2 cellular contexts compared by ENCODE assay signal in the genomic region with DNA sequence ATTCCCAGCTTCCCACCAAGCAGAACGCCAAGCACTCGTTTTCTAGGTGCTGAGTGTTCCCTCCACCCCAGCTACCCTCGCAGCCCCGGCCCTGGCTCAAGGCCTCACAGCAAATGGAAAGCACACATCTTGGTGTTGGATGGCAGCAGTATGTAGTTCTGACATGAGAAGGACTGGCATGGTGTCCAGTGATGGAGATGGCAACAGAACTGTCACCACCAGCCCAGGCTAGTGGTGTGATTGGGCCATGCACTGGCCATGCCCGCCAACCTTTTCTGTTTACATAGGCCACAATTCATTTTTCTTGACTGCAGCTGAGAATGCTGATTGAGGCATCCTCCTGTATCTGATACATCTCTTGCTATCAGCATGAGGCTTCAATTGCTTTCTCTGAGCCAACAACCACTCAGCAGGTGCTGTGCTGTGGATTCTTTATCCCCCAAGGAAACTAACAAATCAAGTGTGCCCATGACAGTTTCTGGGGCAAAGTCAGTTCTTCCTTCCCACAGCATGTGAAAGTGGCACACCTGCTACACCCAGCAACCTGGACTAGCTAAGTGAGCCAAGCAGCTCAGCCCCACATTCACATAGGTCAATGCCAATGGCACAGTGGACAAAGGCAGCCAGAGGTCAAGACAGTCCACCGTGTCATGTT.
TF ChIP-seq lines count a peak whose summit lies in the region.

No MANE protein-coding gene starts in this region.

TF ChIP-seq in GM12891, 5 proteins besides CTCF, POLR2A, EP300 and RAD21:
- TF ChIP-seq TAF1 (IDR thresholded peaks at IDR 0.05; ENCODE audit: low read depth, low read length): no peak
- no peak for TF ChIP-seq SPI1 (IDR thresholded peaks at IDR 0.05; ENCODE audit: low read depth, low read length)
- no peak for TF ChIP-seq PAX5 (IDR thresholded peaks at IDR 0.05; ENCODE audit: insufficient read depth, low read length, severe bottlenecking)
- TF ChIP-seq POLR2AphosphoS5 (IDR thresholded peaks at IDR 0.05; ENCODE audit: low read depth, low read length): no peak
- no peak for TF ChIP-seq POU2F2 (IDR thresholded peaks at IDR 0.05; ENCODE audit: low read depth, low read length)

TF ChIP-seq in IMR-90, 13 proteins besides CTCF, POLR2A, EP300 and RAD21:
- TF ChIP-seq, protein P1, sequence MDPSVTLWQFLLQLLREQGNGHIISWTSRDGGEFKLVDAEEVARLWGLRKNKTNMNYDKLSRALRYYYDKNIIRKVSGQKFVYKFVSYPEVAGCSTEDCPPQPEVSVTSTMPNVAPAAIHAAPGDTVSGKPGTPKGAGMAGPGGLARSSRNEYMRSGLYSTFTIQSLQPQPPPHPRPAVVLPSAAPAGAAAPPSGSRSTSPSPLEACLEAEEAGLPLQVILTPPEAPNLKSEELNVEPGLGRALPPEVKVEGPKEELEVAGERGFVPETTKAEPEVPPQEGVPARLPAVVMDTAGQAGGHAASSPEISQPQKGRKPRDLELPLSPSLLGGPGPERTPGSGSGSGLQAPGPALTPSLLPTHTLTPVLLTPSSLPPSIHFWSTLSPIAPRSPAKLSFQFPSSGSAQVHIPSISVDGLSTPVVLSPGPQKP (IDR thresholded peaks at IDR 0.05; ENCODE audit: borderline replicate concordance, low read depth, low read length): no peak
- TF ChIP-seq, protein P2, sequence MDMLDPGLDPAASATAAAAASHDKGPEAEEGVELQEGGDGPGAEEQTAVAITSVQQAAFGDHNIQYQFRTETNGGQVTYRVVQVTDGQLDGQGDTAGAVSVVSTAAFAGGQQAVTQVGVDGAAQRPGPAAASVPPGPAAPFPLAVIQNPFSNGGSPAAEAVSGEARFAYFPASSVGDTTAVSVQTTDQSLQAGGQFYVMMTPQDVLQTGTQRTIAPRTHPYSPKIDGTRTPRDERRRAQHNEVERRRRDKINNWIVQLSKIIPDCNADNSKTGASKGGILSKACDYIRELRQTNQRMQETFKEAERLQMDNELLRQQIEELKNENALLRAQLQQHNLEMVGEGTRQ (IDR thresholded peaks at IDR 0.05; ENCODE audit: low read depth, low read length): no peak
- TF ChIP-seq RCOR1 (IDR thresholded peaks at IDR 0.05; ENCODE audit: insufficient replicate concordance, low read length) (no peak), NFE2L2 (IDR thresholded peaks at IDR 0.05; ENCODE audit: low read depth, low read length) (no peak), RFX5 (IDR thresholded peaks at IDR 0.05; ENCODE audit: low read depth, low read length) (0 out of 2 replicates have a peak, but pooled peaks have one; percentile 12), BHLHE40 (IDR thresholded peaks at IDR 0.05; ENCODE audit: low read depth, low read length) (no peak)
TF ChIP-seq in IMR-90: peak in this region for 1.
